Comparison of ENCODE assay signal across 23 cellular contexts in genomic region chr1:228017356-228018124, GRCh38. TPM values are rescaled to one million over a fixed set of nuclear protein-coding genes. Genes with fewer than 3 reads are reported as not detected.
"Had no signal": no experiment of that assay in that cellular context is flagged by ENCODE, and none has a peak within 500 bp of the region (broad histone marks: within the 10 kb centered on the region; RNA-seq: fewer than 3 reads in every experiment).

No MANE protein-coding gene starts in this region.

- H3K4me1 Mint-ChIP-seq: activated naive CD8-positive, alpha-beta T cell treated with anti-CD3 and anti-CD28 coated beads, Interleukin-2, amount 10 ng/mL, durations not matched to agents 7 days and 5 days; naive thymus-derived CD8-positive, alpha-beta T cell had no signal

- ATAC-seq: activated CD8-positive, alpha-beta T cell treated with anti-CD3 and anti-CD28 coated beads, Interleukin-2, amount 10 ng/mL, durations not matched to agents 7 days and 5 days; body of pancreas; naive thymus-derived CD8-positive, alpha-beta T cell had no signal

- H3K9me3 Mint-ChIP-seq: activated naive CD8-positive, alpha-beta T cell treated with anti-CD3 and anti-CD28 coated beads, Interleukin-2, amount 10 ng/mL, durations not matched to agents 7 days and 5 days; naive thymus-derived CD8-positive, alpha-beta T cell; stimulated activated naive CD8-positive, alpha-beta T cell treated with anti-CD3 and anti-CD28 coated beads, Interleukin-15, Interleukin-2, amounts not matched to agents 100 ng/mL and 50 ng/mL, for 24 hours; T-helper 2 cell treated with Interferon-gamma antibody and Interleukin-4, amounts not matched to agents 5 μg/mL and 100 μg/mL, for 36 hours had no signal

- H3K4me3 Mint-ChIP-seq: activated CD8-positive, alpha-beta T cell treated with anti-CD3 and anti-CD28 coated beads, Interleukin-2, amount 10 ng/mL, durations not matched to agents 7 days and 5 days; activated naive CD8-positive, alpha-beta T cell treated with anti-CD3 and anti-CD28 coated beads, Interleukin-2, amount 10 ng/mL, durations not matched to agents 7 days and 5 days; naive thymus-derived CD8-positive, alpha-beta T cell; stimulated activated naive CD8-positive, alpha-beta T cell treated with anti-CD3 and anti-CD28 coated beads, Interleukin-15, Interleukin-2, amounts not matched to agents 100 ng/mL and 50 ng/mL, for 24 hours; T-helper 2 cell treated with Interferon-gamma antibody and Interleukin-4, amounts not matched to agents 5 μg/mL and 100 μg/mL, for 36 hours had no signal

- H3K27ac Mint-ChIP-seq: activated CD8-positive, alpha-beta T cell treated with anti-CD3 and anti-CD28 coated beads, Interleukin-2, amount 10 ng/mL, durations not matched to agents 7 days and 5 days; activated naive CD8-positive, alpha-beta T cell treated with anti-CD3 and anti-CD28 coated beads, Interleukin-2, amount 10 ng/mL, durations not matched to agents 7 days and 5 days; naive thymus-derived CD8-positive, alpha-beta T cell; stimulated activated naive CD8-positive, alpha-beta T cell treated with anti-CD3 and anti-CD28 coated beads, Interleukin-15, Interleukin-2, amounts not matched to agents 100 ng/mL and 50 ng/mL, for 24 hours; T-helper 2 cell treated with Interferon-gamma antibody and Interleukin-4, amounts not matched to agents 5 μg/mL and 100 μg/mL, for 36 hours had no signal

- H3K36me3 Mint-ChIP-seq: activated naive CD8-positive, alpha-beta T cell treated with anti-CD3 and anti-CD28 coated beads, Interleukin-2, amount 10 ng/mL, durations not matched to agents 7 days and 5 days; naive thymus-derived CD8-positive, alpha-beta T cell had no signal

- DNase-seq: activated CD4-positive, alpha-beta T cell treated with anti-CD3 and anti-CD28 coated beads for 4 hours; activated CD8-positive, alpha-beta memory T cell treated with anti-CD3 and anti-CD28 coated beads, Interleukin-2, amount 50 U/mL, for 4 hours; activated CD8-positive, alpha-beta T cell treated with anti-CD3 and anti-CD28 coated beads, Interleukin-2, amount 10 ng/mL, durations not matched to agents 7 days and 5 days; activated naive CD4-positive, alpha-beta T cell treated with Interleukin-2 at 50 U/mL for 16 hours; amygdala; caudate nucleus; kidney glomerular epithelial cell; mesenchymal stem cell; nucleus accumbens; retina; SK-N-SH; stimulated activated CD4-positive, alpha-beta T cell treated with anti-CD3 and anti-CD28 coated beads, Interleukin-15, amount 100 ng/mL, for 24 hours; stimulated activated CD4-positive, alpha-beta T cell treated with anti-CD3 and anti-CD28 coated beads, Interleukin-2, amount 100 ng/mL, for 48 hours; transverse colon had no signal

- H3K27me3 Mint-ChIP-seq: activated naive CD8-positive, alpha-beta T cell treated with anti-CD3 and anti-CD28 coated beads, Interleukin-2, amount 10 ng/mL, durations not matched to agents 7 days and 5 days had no signal

RNA-seq across cellular contexts. Expression of gene WNT3A, which starts 10.7 kb away (rescaled TPM):
- total RNA-seq: activated CD8-positive, alpha-beta T cell treated with anti-CD3 and anti-CD28 coated beads, Interleukin-2, amount 10 ng/mL, durations not matched to agents 7 days and 5 days; activated naive CD8-positive, alpha-beta T cell treated with anti-CD3 and anti-CD28 coated beads, Interleukin-2, amount 10 ng/mL, durations not matched to agents 7 days and 5 days; body of pancreas; frontal cortex; liver; naive thymus-derived CD8-positive, alpha-beta T cell; skeletal muscle tissue; transverse colon; vagina had no signal
